In genomic region chrX:68599256-68600152, GRCh38 we compare ENCODE assay signal across 8 cellular contexts. TPM values are rescaled to one million over a fixed set of nuclear protein-coding genes. Genes with fewer than 3 reads are reported as not detected.
DNase-seq lines count a peak whose midpoint lies in the region; ATAC-seq and TF ChIP-seq lines count a peak whose summit lies in the region.
"Had no signal": no experiment of that assay in that cellular context is flagged by ENCODE, and none has a peak within 500 bp of the region (broad histone marks: within the 10 kb centered on the region; RNA-seq: fewer than 3 reads in every experiment).

No MANE protein-coding gene starts in this region.

- peaks cover 0 to 32% (median 0%) of the 10 kb centered on the region in 45 donors for H3K27me3 ChIP-seq in dorsolateral prefrontal cortex

- peak in 51 of 56 donors; percentile 9 to 55 (median 35) for TF ChIP-seq CTCF in dorsolateral prefrontal cortex (IDR thresholded peaks at IDR 0.05 in 54 of 56, conservative IDR thresholded peaks at IDR 0.05 in 2 of 56; ENCODE audit: low read depth in 1 of 56, partially characterized antibody in 56 of 56)
- peak; percentile 63 for TF ChIP-seq CTCF in osteocyte (IDR thresholded peaks at IDR 0.05)

- H3K36me3 Mint-ChIP-seq in osteocyte (ENCODE audit: unreplicated experiment), result no peaks in the 10 kb centered on the region

- no peaks in the 10 kb centered on the region for H3K4me1 Mint-ChIP-seq in osteocyte (ENCODE audit: unreplicated experiment)

- peaks cover 44% of the 10 kb centered on the region for H3K9me3 Mint-ChIP-seq in osteocyte (ENCODE audit: unreplicated experiment)

- peak; percentile 4 for DNase-seq in GM03348 (ENCODE audit: low spot score)
- DNase-seq in LHCN-M2 (ENCODE audit: low read depth), result peak; percentile 5
- DNase-seq in dorsolateral prefrontal cortex, result no peak
- DNase-seq in osteocyte (ENCODE audit: extremely low spot score, unreplicated experiment), result no peak
- DNase-seq in anterior cingulate cortex (lab: John Stamatoyannopoulos, UW), result no peak
- no peak for DNase-seq in activated CD4-positive, CD25-positive, alpha-beta regulatory T cell (lab: John Stamatoyannopoulos, UW)
- DNase-seq: NCI-H2107 had no signal

- no peak overlapping the region for H3K27ac ChIP-seq in dorsolateral prefrontal cortex

- H3K4me3 ChIP-seq in dorsolateral prefrontal cortex, result no peak overlapping the region

- peaks cover 3% of the 10 kb centered on the region for H3K27me3 Mint-ChIP-seq in osteocyte (ENCODE audit: unreplicated experiment)

- intact Hi-C loops in dorsolateral prefrontal cortex (cut with DNase I), result no loop called here

- no peak for ATAC-seq in HG03045 (IDR thresholded peaks at IDR 0.05; ENCODE audit: unreplicated experiment)

- H3K27ac Mint-ChIP-seq in osteocyte (ENCODE audit: unreplicated experiment), result no peak overlapping the region

- H3K4me3 Mint-ChIP-seq in osteocyte (ENCODE audit: unreplicated experiment), result no peak overlapping the region

RNA-seq across cellular contexts. Expression of gene STARD8, which starts 48.0 kb away (rescaled TPM):
- total RNA-seq in LHCN-M2 (2014; rRNA removed), result 10.6 and 12.1 TPM in 2 replicates
- polyA plus RNA-seq in LHCN-M2 (2012), result 2.8 TPM
- 10 to 100 TPM in 25 of 120 experiments, 1 to 10 TPM in 95; 2.7 to 19.1 (median 7.5) TPM for total RNA-seq in dorsolateral prefrontal cortex
- 1.4 and 1.7 TPM in 2 replicates for total RNA-seq in osteocyte

Comparison
In these comparisons a context has a peak if more than half of its experiments do, and no peak if none do; other contexts are left out.
1. DNase-seq: peak in GM03348 (single experiment) and LHCN-M2 (single experiment); none in dorsolateral prefrontal cortex (0 of 10), osteocyte (single experiment), anterior cingulate cortex (0 of 58) and activated CD4-positive, CD25-positive, alpha-beta regulatory T cell (0 of 4).